ENCODE assay signal across 35 cellular contexts in genomic region chr3:164060923-164061322, GRCh38.
"Had no signal": no experiment of that assay in that cellular context is flagged by ENCODE, and none has a peak within 500 bp of the region (broad histone marks: within the 10 kb centered on the region; RNA-seq: fewer than 3 reads in every experiment).

No MANE protein-coding gene starts in this region.

- H3K27me3 ChIP-seq: MG63 had no signal

- H3K4me3 ChIP-seq: MG63 had no signal

- H3K9me3 ChIP-seq: MG63 had no signal

- H3K36me3 ChIP-seq: MG63 had no signal

- DNase-seq: MG63, MM.1S, MV-4-11, NCI-H1048, NCI-H1092, NCI-H1092 treated with DMSO at 0.1 percent for 48 hours, NCI-H1105, NCI-H1105 treated with DMSO at 0.1 percent for 48 hours, NCI-H1417, NCI-H1417 treated with DMSO at 0.1 percent for 48 hours, NCI-H1436, NCI-H1436 treated with DMSO at 0.1 percent for 48 hours, NCI-H146, NCI-H1694, NCI-H1694 treated with DMSO at 0.1 percent for 48 hours, NCI-H187, NCI-H187 treated with DMSO at 0.1 percent for 48 hours, NCI-H1930, NCI-H2029, NCI-H2029 treated with DMSO at 0.1 percent for 48 hours, NCI-H2081, NCI-H2081 treated with DMSO at 0.1 percent for 48 hours, NCI-H2107, NCI-H2171, NCI-H2171 treated with DMSO at 0.1 percent for 48 hours, NCI-H2227 treated with DMSO at 0.1 percent for 48 hours, NCI-H226, NCI-H345, NCI-H446, NCI-H446 treated with DMSO at 0.1 percent for 48 hours, NCI-H510A, NCI-H510A treated with DMSO at 0.1 percent for 48 hours, NCI-H524, NCI-H524 treated with DMSO at 0.1 percent for 48 hours, NCI-H526 had no signal
